Comparison of ENCODE assay signal across 8 cellular contexts in genomic region chr1:15885701-15886612, GRCh38. TPM values are rescaled to one million over a fixed set of nuclear protein-coding genes. Genes with fewer than 3 reads are reported as not detected.
DNase-seq lines count a peak whose midpoint lies in the region; ATAC-seq and TF ChIP-seq lines count a peak whose summit lies in the region.

No MANE protein-coding gene starts in this region.

- peak; percentile 12 for TF ChIP-seq CTCF in CD14-positive monocyte (IDR thresholded peaks at IDR 0.05)

- intact Hi-C loops in CD14-positive monocyte (cut with micrococcal nuclease): loop anchor here in 1 of 2 donors (5.0 kb wide), 1 partner anchor 49 kb away; no protein-coding TSS in a partner anchor

- H3K4me1 Mint-ChIP-seq in CD14-positive monocyte: peaks cover 59% of the 10 kb centered on the region

- peak overlapping the region; percentile 27 to 62 for H3K9ac ChIP-seq in duodenal mucosa (ENCODE audit: low read depth in 1 of 2, low read length in 2 of 2)

- H3K9me3 Mint-ChIP-seq in CD14-positive monocyte: no peaks in the 10 kb centered on the region

- H3K27ac ChIP-seq in duodenal mucosa (ENCODE audit: low read depth, low read length): peak overlapping the region; percentile 64
- H3K27ac ChIP-seq in effector memory CD4-positive, alpha-beta T cell (ENCODE audit: insufficient read depth, low read length, poor library complexity, severe bottlenecking): no peak overlapping the region

- no peaks in the 10 kb centered on the region for H3K9me3 ChIP-seq in duodenal mucosa (ENCODE audit: control insufficient read depth in 1 of 2, low read length in 2 of 2)
- H3K9me3 ChIP-seq in effector memory CD4-positive, alpha-beta T cell (ENCODE audit: control insufficient read depth, low read length): no peaks in the 10 kb centered on the region

- peak overlapping the region; percentile 95 to 98 (median 97) for H3K27ac Mint-ChIP-seq in CD14-positive monocyte

- H3K36me3 ChIP-seq in duodenal mucosa (ENCODE audit: control insufficient read depth in 1 of 2, insufficient read depth in 2 of 2, low read length in 2 of 2): peaks cover 5% of the 10 kb centered on the region in 2 donors
- H3K36me3 ChIP-seq in effector memory CD4-positive, alpha-beta T cell (ENCODE audit: control insufficient read depth, insufficient read depth, low read length): peaks cover 4% of the 10 kb centered on the region

- peak overlapping the region; percentile 57 to 67 for H3K4me3 ChIP-seq in duodenal mucosa (ENCODE audit: low read depth in 1 of 2, low read length in 2 of 2)
- no peak overlapping the region for H3K4me3 ChIP-seq in effector memory CD4-positive, alpha-beta T cell (ENCODE audit: insufficient read depth, low read depth, low read length, poor library complexity, severe bottlenecking)

- peak; percentile 48 for ATAC-seq in GM21447 (IDR thresholded peaks at IDR 0.05; ENCODE audit: unreplicated experiment)

- peaks cover 12 to 34% of the 10 kb centered on the region in 2 donors for H3K36me3 Mint-ChIP-seq in CD14-positive monocyte

- DNase-seq in CD14-positive monocyte (ENCODE audit: low spot score) (peak; percentile 96), NCI-H146 treated with DMSO at 0.1 percent for 48 hours (lab: John Stamatoyannopoulos, UW; ENCODE audit: unreplicated experiment) (peak; percentile 39), SW480 (ENCODE audit: low spot score) (peak; percentile 85), left kidney (ENCODE audit: low read depth, low spot score) (peak; percentile 97)
- DNase-seq in stimulated activated CD4-positive, alpha-beta T cell treated with anti-CD3 and anti-CD28 coated beads, Interleukin-15, amount 100 ng/mL, for 24 hours: peak; percentile 38
- DNase-seq in effector memory CD4-positive, alpha-beta T cell: no peak

- peaks cover 0 to 1% (median 0%) of the 10 kb centered on the region in 3 donors for H3K27me3 Mint-ChIP-seq in CD14-positive monocyte (ENCODE audit: low read depth in 3 of 3)

- H3K27me3 ChIP-seq in duodenal mucosa (ENCODE audit: control insufficient read depth in 1 of 2, insufficient read depth in 2 of 2, low read length in 2 of 2): no peaks in the 10 kb centered on the region
- no peaks in the 10 kb centered on the region for H3K27me3 ChIP-seq in effector memory CD4-positive, alpha-beta T cell (replicated peaks; ENCODE audit: control insufficient read depth, insufficient read depth, low read length, poor library complexity, severe bottlenecking)

- peaks cover 18 to 19% of the 10 kb centered on the region in 2 donors for H3K4me1 ChIP-seq in duodenal mucosa (ENCODE audit: control insufficient read depth in 1 of 2, insufficient read depth in 2 of 2, low read length in 2 of 2)
- H3K4me1 ChIP-seq in effector memory CD4-positive, alpha-beta T cell (ENCODE audit: control insufficient read depth, insufficient read depth, low read length, poor library complexity, severe bottlenecking): peaks cover 4% of the 10 kb centered on the region

- peak overlapping the region; percentile 82 to 90 for H3K4me3 Mint-ChIP-seq in CD14-positive monocyte

RNA-seq across cellular contexts. Expression of gene SPEN, which starts 38.5 kb away (rescaled TPM):
- 1 to 10 TPM; 3.1 to 6.1 TPM for polyA plus RNA-seq in CD14-positive monocyte

Comparison
In these comparisons a context has a peak if more than half of its experiments do, and no peak if none do; other contexts are left out.
1. DNase-seq: peak in CD14-positive monocyte (single experiment), NCI-H146 treated with DMSO at 0.1 percent for 48 hours (single experiment), SW480 (single experiment), left kidney (single experiment) and stimulated activated CD4-positive, alpha-beta T cell treated with anti-CD3 and anti-CD28 coated beads, Interleukin-15, amount 100 ng/mL, for 24 hours (single experiment); none in effector memory CD4-positive, alpha-beta T cell (0 of 3).